ENCODE assay signal across 11 cellular contexts in the genomic region with DNA sequence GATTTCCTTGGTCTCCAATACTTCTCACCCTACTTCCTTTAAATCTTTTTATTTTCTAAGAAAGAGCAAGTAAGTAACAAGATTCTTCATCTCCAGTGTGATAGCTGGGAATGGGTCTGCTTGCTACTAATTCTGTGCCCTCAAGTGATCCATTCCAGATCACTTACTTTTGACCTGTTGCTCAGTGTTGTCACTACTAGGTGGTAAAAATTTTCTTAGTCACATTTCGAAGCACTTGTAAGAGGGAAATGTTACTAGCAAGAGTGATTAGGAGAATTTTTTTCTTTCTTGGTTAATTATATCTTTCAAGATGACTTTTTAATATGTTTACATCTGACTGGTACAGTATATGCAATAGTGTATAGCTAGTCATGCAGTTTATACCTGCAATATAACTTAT. TPM values are rescaled to one million over a fixed set of nuclear protein-coding genes. Genes with fewer than 3 reads are reported as not detected.
A peak's percentile ranks its signal among the peaks of the same experiment; 100 is the strongest.
DNase-seq lines count a peak whose midpoint lies in the region; ATAC-seq and FAIRE-seq lines count a peak whose summit lies in the region.
"Had no signal": no experiment of that assay in that cellular context is flagged by ENCODE, and none has a peak within 500 bp of the region (broad histone marks: within the 10 kb centered on the region; RNA-seq: fewer than 3 reads in every experiment).

No MANE protein-coding gene starts in this region.

- H3K36me3 Mint-ChIP-seq in activated naive CD4-positive, alpha-beta T cell treated with anti-CD3 and anti-CD28 coated beads, Interleukin-2, amount 50 U/mL, for 24 hours, result peaks cover 33% of the 10 kb centered on the region
- peaks cover 86% of the 10 kb centered on the region for H3K36me3 Mint-ChIP-seq in activated CD4-positive, alpha-beta memory T cell treated with anti-CD3 and anti-CD28 coated beads, Interleukin-2, amount 10 ng/mL, durations not matched to agents 7 days and 5 days (ENCODE audit: low read depth)
- peaks cover 3 to 13% (median 11%) of the 10 kb centered on the region in 3 donors for H3K36me3 Mint-ChIP-seq in immature natural killer cell

- POLR2A ChIA-PET in activated CD4-positive, alpha-beta memory T cell treated with anti-CD3 and anti-CD28 coated beads, Interleukin-2, amount 10 ng/mL, durations not matched to agents 7 days and 5 days (lab: Charles Lee), result interaction anchor here (1.4 to 8.4 kb wide), 6 partner anchors 22 to 232 kb away, joined by 4 to 72 read pairs (median 17); a partner anchor contains a TSS

- CTCF ChIA-PET in activated CD4-positive, alpha-beta memory T cell treated with anti-CD3 and anti-CD28 coated beads, Interleukin-2, amount 10 ng/mL, durations not matched to agents 7 days and 5 days (lab: Charles Lee), result interaction anchor here (0.9 to 1.4 kb wide), 7 partner anchors 15 to 236 kb away, joined by 3 to 5 read pairs (median 3); no protein-coding TSS in a partner anchor

- H3K9me3 ChIP-seq in subcutaneous abdominal adipose tissue (ENCODE audit: control insufficient read depth in 5 of 5, low read length in 5 of 5), result no peaks in the 10 kb centered on the region
- H3K9me3 ChIP-seq: esophagus squamous epithelium had no signal

- H3K27me3 ChIP-seq in subcutaneous abdominal adipose tissue (ENCODE audit: control insufficient read depth in 5 of 5, insufficient read depth in 4 of 5, low read length in 5 of 5), result no peaks in the 10 kb centered on the region
- H3K27me3 ChIP-seq: esophagus squamous epithelium had no signal

- H3K9ac ChIP-seq in subcutaneous abdominal adipose tissue (ENCODE audit: low read length in 5 of 5), result peak overlapping the region in 1 of 5 donors; percentile 51

- no peak for DNase-seq in activated naive CD4-positive, alpha-beta T cell treated with anti-CD3 and anti-CD28 coated beads, Interleukin-2, amount 50 U/mL, for 16 hours
- no peak for DNase-seq in activated CD4-positive, alpha-beta memory T cell treated with anti-CD3 and anti-CD28 coated beads, Interleukin-2, amount 10 ng/mL, durations not matched to agents 7 days and 5 days
- DNase-seq in immature natural killer cell (no peak), frontal cortex (ENCODE audit: low spot score in 2 of 2) (no peak)
- DNase-seq: AML-193, esophagus squamous epithelium, NCI-H2227 treated with DMSO at 0.1 percent for 48 hours had no signal

- FAIRE-seq in frontal cortex (lab: Jason Lieb, UNC), result no peak

- H3K4me3 Mint-ChIP-seq in activated naive CD4-positive, alpha-beta T cell treated with anti-CD3 and anti-CD28 coated beads, Interleukin-2, amount 50 U/mL, for 24 hours, result peak overlapping the region; percentile 99
- H3K4me3 Mint-ChIP-seq in activated CD4-positive, alpha-beta memory T cell treated with anti-CD3 and anti-CD28 coated beads, Interleukin-2, amount 10 ng/mL, durations not matched to agents 7 days and 5 days, result peak overlapping the region; percentile 54
- H3K4me3 Mint-ChIP-seq in immature natural killer cell, result peak overlapping the region; percentile 52 to 100 (median 64)

- peaks cover 2 to 53% (median 45%) of the 10 kb centered on the region in 5 donors for H3K4me1 ChIP-seq in subcutaneous abdominal adipose tissue (ENCODE audit: control insufficient read depth in 5 of 5, insufficient read depth in 5 of 5, low read length in 5 of 5)

- ATAC-seq in GM18873 (IDR thresholded peaks at IDR 0.05; ENCODE audit: low FRiP score, unreplicated experiment) (no peak), HG03108 (IDR thresholded peaks at IDR 0.05; ENCODE audit: unreplicated experiment) (no peak)

- H3K36me3 ChIP-seq in subcutaneous abdominal adipose tissue (ENCODE audit: control insufficient read depth in 5 of 5, insufficient read depth in 5 of 5, low read length in 5 of 5), result peaks cover 11 to 38% (median 18%) of the 10 kb centered on the region in 5 donors

- peaks cover 65% of the 10 kb centered on the region for H3K4me1 Mint-ChIP-seq in activated naive CD4-positive, alpha-beta T cell treated with anti-CD3 and anti-CD28 coated beads, Interleukin-2, amount 50 U/mL, for 24 hours
- peaks cover 70% of the 10 kb centered on the region for H3K4me1 Mint-ChIP-seq in activated CD4-positive, alpha-beta memory T cell treated with anti-CD3 and anti-CD28 coated beads, Interleukin-2, amount 10 ng/mL, durations not matched to agents 7 days and 5 days
- H3K4me1 Mint-ChIP-seq in immature natural killer cell, result peaks cover 64 to 79% of the 10 kb centered on the region in 2 donors

- no peaks in the 10 kb centered on the region for H3K27me3 Mint-ChIP-seq in activated naive CD4-positive, alpha-beta T cell treated with anti-CD3 and anti-CD28 coated beads, Interleukin-2, amount 50 U/mL, for 24 hours
- no peaks in the 10 kb centered on the region for H3K27me3 Mint-ChIP-seq in activated CD4-positive, alpha-beta memory T cell treated with anti-CD3 and anti-CD28 coated beads, Interleukin-2, amount 10 ng/mL, durations not matched to agents 7 days and 5 days
- H3K27me3 Mint-ChIP-seq in immature natural killer cell (ENCODE audit: low read depth in 3 of 3), result peaks cover 9 to 16% (median 13%) of the 10 kb centered on the region in 3 donors

- H3K27ac Mint-ChIP-seq in activated naive CD4-positive, alpha-beta T cell treated with anti-CD3 and anti-CD28 coated beads, Interleukin-2, amount 50 U/mL, for 24 hours, result peak overlapping the region; percentile 91
- peak overlapping the region; percentile 97 for H3K27ac Mint-ChIP-seq in activated CD4-positive, alpha-beta memory T cell treated with anti-CD3 and anti-CD28 coated beads, Interleukin-2, amount 10 ng/mL, durations not matched to agents 7 days and 5 days
- H3K27ac Mint-ChIP-seq in immature natural killer cell, result peak overlapping the region; percentile 79 to 100 (median 93)

- peak overlapping the region; percentile 38 for H3K27ac ChIP-seq in subcutaneous abdominal adipose tissue (ENCODE audit: low read depth, low read length)

- H3K9me3 Mint-ChIP-seq in activated naive CD4-positive, alpha-beta T cell treated with anti-CD3 and anti-CD28 coated beads, Interleukin-2, amount 50 U/mL, for 24 hours, result no peaks in the 10 kb centered on the region
- H3K9me3 Mint-ChIP-seq in activated CD4-positive, alpha-beta memory T cell treated with anti-CD3 and anti-CD28 coated beads, Interleukin-2, amount 10 ng/mL, durations not matched to agents 7 days and 5 days, result peaks cover 6% of the 10 kb centered on the region
- no peaks in the 10 kb centered on the region for H3K9me3 Mint-ChIP-seq in immature natural killer cell

- no peak overlapping the region for H3K4me3 ChIP-seq in subcutaneous abdominal adipose tissue (ENCODE audit: low read depth in 1 of 5, low read length in 5 of 5)

RNA-seq across cellular contexts. Expression of a gene that starts 2.2 kb away (rescaled TPM):
- total RNA-seq in activated CD4-positive, alpha-beta memory T cell treated with anti-CD3 and anti-CD28 coated beads, Interleukin-2, amount 10 ng/mL, durations not matched to agents 7 days and 5 days, result 100 to 1,000 TPM; 155 to 157 TPM
- polyA plus RNA-seq in immature natural killer cell, result 10 to 100 TPM; 23.1 to 72.4 (median 52.4) TPM
- 35.5 TPM for total RNA-seq in frontal cortex

RNA-seq across cellular contexts. Expression of a gene that starts 16.8 kb away (rescaled TPM):
- total RNA-seq in activated CD4-positive, alpha-beta memory T cell treated with anti-CD3 and anti-CD28 coated beads, Interleukin-2, amount 10 ng/mL, durations not matched to agents 7 days and 5 days, result not detected
- polyA plus RNA-seq in immature natural killer cell, result not detected
- not detected for total RNA-seq in frontal cortex
- total RNA-seq: esophagus squamous epithelium had no signal

RNA-seq across cellular contexts. Expression of a gene that starts 31.0 kb away (rescaled TPM):
- total RNA-seq in activated CD4-positive, alpha-beta memory T cell treated with anti-CD3 and anti-CD28 coated beads, Interleukin-2, amount 10 ng/mL, durations not matched to agents 7 days and 5 days, result 100 to 1,000 TPM; 792 to 805 TPM
- polyA plus RNA-seq in immature natural killer cell, result 1,000 to 10,000 TPM; 1,142 to 1,239 (median 1,223) TPM
- total RNA-seq in frontal cortex, result 245 TPM

RNA-seq across cellular contexts. Expression of a gene that starts 49.5 kb away (rescaled TPM):
- total RNA-seq in activated CD4-positive, alpha-beta memory T cell treated with anti-CD3 and anti-CD28 coated beads, Interleukin-2, amount 10 ng/mL, durations not matched to agents 7 days and 5 days, result 100 to 1,000 TPM; 141 to 142 TPM
- 100 to 1,000 TPM; 119 to 207 (median 139) TPM for polyA plus RNA-seq in immature natural killer cell
- total RNA-seq in frontal cortex, result 75.8 TPM
